26 cellular contexts compared by ENCODE assay signal in genomic region chr19:8616861-8617260, GRCh38. TPM values are rescaled to one million over a fixed set of nuclear protein-coding genes. Genes with fewer than 3 reads are reported as not detected.
"Had no signal": no experiment of that assay in that cellular context is flagged by ENCODE, and none has a peak within 500 bp of the region (broad histone marks: within the 10 kb centered on the region; RNA-seq: fewer than 3 reads in every experiment).

No MANE protein-coding gene starts in this region.

- H3K36me3 ChIP-seq: Peyer's patch, SJCRH30 had no signal

- H3K4me3 ChIP-seq: PC-9, Peyer's patch, SJCRH30 had no signal

- H2AFZ ChIP-seq: PC-9 had no signal

- DNase-seq: IMR-90, Kasumi-1, MM.1S, NCI-H1092 treated with DMSO at 0.1 percent for 48 hours, NCI-H1436, NCI-H187, NCI-H2029, NCI-H2081 treated with DMSO at 0.1 percent for 48 hours, NCI-H2171, NCI-H226, NCI-H446, NCI-H510A, NCI-H524 treated with DMSO at 0.1 percent for 48 hours, NCI-H69, NCI-H774, PC-9, Peyer's patch, SHP77 treated with DMSO at 0.1 percent for 48 hours, SJCRH30 had no signal

- H3K27ac ChIP-seq: KMS-11, PC-9, Peyer's patch, SJCRH30 had no signal

- ATAC-seq: Right ventricle myocardium inferior, SK-N-SH treated with all-trans-retinoic acid at 6 μM for 48 hours had no signal

- H3K4me1 ChIP-seq: Peyer's patch, SJCRH30 had no signal

- H3K27me3 ChIP-seq: Peyer's patch, SJCRH30 had no signal

- H3K9me3 ChIP-seq: Peyer's patch, SJCRH30 had no signal

- H3K4me2 ChIP-seq: KMS-11, PC-9 had no signal

- H3K9ac ChIP-seq: KMS-11 had no signal

RNA-seq across cellular contexts. Expression of gene ADAMTS10, which starts 6.3 kb away (rescaled TPM):
- total RNA-seq: HT-29, OCI-LY7, PC-9, RPMI7951, SJCRH30 had no signal

RNA-seq across cellular contexts. Expression of gene NFILZ, which starts 13.6 kb away (rescaled TPM):
- total RNA-seq: HT-29, IMR-90, M059J, OCI-LY7, PC-9, Peyer's patch, Right ventricle myocardium inferior, RPMI7951, SJCRH30 had no signal
- polyA plus RNA-seq: IMR-90 had no signal

RNA-seq across cellular contexts. Expression of gene MYO1F, which starts 39.6 kb away (rescaled TPM):
- total RNA-seq: HT-29 had no signal
